3 cellular contexts compared by ENCODE assay signal in genomic region chr7:44111759-44112158, GRCh38.
TF ChIP-seq lines count a peak whose summit lies in the region.

No MANE protein-coding gene starts in this region.

TF ChIP-seq in SK-N-SH, 30 proteins besides CTCF, POLR2A, EP300 and RAD21:
- TF ChIP-seq PBX3 (IDR thresholded peaks at IDR 0.05) (0 out of 2 replicates have a peak, but pooled peaks have one; percentile 3), IRF3 (IDR thresholded peaks at IDR 0.05; ENCODE audit: low read depth, low read length) (no peak)
TF ChIP-seq in SK-N-SH: peak in this region for 1.

TF ChIP-seq in SK-N-SH treated with all-trans-retinoic acid at 6 μM for 48 hours, 23 proteins besides CTCF, POLR2A, EP300 and RAD21:
- no peak for TF ChIP-seq PPARA (CRISPR knock-in tag; IDR thresholded peaks at IDR 0.05; ENCODE audit: borderline replicate concordance)
- no peak for TF ChIP-seq TOX (CRISPR knock-in tag; IDR thresholded peaks at IDR 0.05; ENCODE audit: borderline replicate concordance)
- TF ChIP-seq PATZ1 (CRISPR knock-in tag; IDR thresholded peaks at IDR 0.05; ENCODE audit: borderline replicate concordance) = no peak

TF ChIP-seq in GM23338, 12 proteins besides CTCF, POLR2A, EP300 and RAD21:
- TF ChIP-seq STAT1 (IDR thresholded peaks at IDR 0.05; ENCODE audit: unreplicated experiment) = no peak
- TF ChIP-seq NANOG (IDR thresholded peaks at IDR 0.05; ENCODE audit: borderline replicate concordance) = no peak
- no peak for TF ChIP-seq JUNB (IDR thresholded peaks at IDR 0.05; ENCODE audit: unreplicated experiment)
